ENCODE assay signal across 8 cellular contexts in the genomic region with DNA sequence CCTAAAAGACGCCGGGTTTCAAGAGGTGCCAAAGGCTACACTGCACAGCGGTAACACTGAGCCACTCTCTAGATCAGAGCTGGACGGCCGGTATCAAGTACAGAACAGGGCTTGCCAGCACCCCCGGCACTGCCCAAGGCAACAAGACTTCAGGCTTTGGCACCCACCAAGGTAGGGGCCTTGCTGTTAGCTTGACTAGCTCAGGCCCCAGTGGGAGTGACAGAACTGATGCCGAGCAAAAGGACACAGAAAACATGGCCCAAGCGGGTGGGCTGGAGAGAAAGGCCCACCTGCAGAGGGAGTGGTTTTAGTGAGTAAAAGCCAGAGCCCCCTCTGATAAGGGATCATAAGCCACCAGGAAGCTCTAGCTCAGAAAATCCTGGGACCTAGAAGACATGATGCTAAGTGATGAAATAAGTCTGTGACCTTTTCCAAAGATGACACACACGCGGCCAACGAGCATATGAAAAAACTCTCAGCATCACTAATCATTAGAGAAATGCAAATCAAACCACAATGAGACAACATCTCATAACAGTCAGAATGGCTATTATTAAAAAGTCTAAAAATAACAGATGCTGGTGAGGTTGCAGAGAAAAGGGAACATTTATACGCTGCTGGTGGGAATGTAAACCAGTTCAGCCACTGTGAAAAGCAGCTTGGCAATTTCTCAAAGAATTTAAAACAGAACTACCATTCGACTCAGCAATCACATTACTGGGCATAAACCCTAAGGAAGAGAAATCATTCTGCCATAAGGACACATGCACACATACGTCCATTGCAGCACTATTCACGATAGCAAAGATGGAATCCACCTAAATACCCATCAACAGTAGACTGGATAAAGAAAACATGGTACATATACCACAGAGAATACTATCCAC. TPM values are rescaled to one million over a fixed set of nuclear protein-coding genes. Genes with fewer than 3 reads are reported as not detected.
DNase-seq lines count a peak whose midpoint lies in the region; ATAC-seq and TF ChIP-seq lines count a peak whose summit lies in the region.

No MANE protein-coding gene starts in this region.

- POLR2A ChIA-PET in BJ (lab: Charles Lee) = interaction anchor here (0.8 kb wide), 1 partner anchor 11 kb away, joined by 3 read pairs; no protein-coding TSS in a partner anchor

- peaks cover 14% of the 10 kb centered on the region for H3K36me3 ChIP-seq in BJ (ENCODE audit: control insufficient read depth, insufficient read depth, low read length)

- H3K4me3 ChIP-seq in BJ (ENCODE audit: low read depth, low read length) (no peak overlapping the region), fibroblast of mammary gland (ENCODE audit: control insufficient read depth, low read depth, low read length) (no peak overlapping the region)

- TF ChIP-seq CTCF in BJ (IDR thresholded peaks at IDR 0.05; ENCODE audit: insufficient read depth, low read depth, low read length) (no peak), fibroblast of mammary gland (conservative IDR thresholded peaks at IDR 0.05; ENCODE audit: control insufficient read depth, insufficient read depth, low read depth, low read length) (peak; percentile 7)

- CTCF ChIA-PET in BJ (lab: Yijun Ruan, JAX) = interaction anchor here (0.6 to 29.2 kb wide), 6 partner anchors 11 to 98 kb away, joined by 3 to 797 read pairs (median 8); a partner anchor contains a TSS

- no peaks in the 10 kb centered on the region for H3K27me3 ChIP-seq in BJ (ENCODE audit: control insufficient read depth, insufficient read depth, low read length)

- DNase-seq in BJ (ENCODE audit: low read depth) (peak; percentile 71), T1000 (lab: John Stamatoyannopoulos, UW) (peak; percentile 43), fibroblast of mammary gland (ENCODE audit: low read depth) (peak; percentile 95)
- peak; percentile 59 to 60 for DNase-seq in stimulated activated CD4-positive, alpha-beta T cell treated with anti-CD3 and anti-CD28 coated beads, Interleukin-2, amount 100 ng/mL, for 24 hours

- peak; percentile 21 for ATAC-seq in GM21825 (IDR thresholded peaks at IDR 0.05; ENCODE audit: unreplicated experiment)
- no peak for ATAC-seq in HG03139 (IDR thresholded peaks at IDR 0.05; ENCODE audit: unreplicated experiment)
- ATAC-seq in HG02981 (IDR thresholded peaks at IDR 0.05; ENCODE audit: unreplicated experiment) = no peak
- no peak for ATAC-seq in GM21515 (IDR thresholded peaks at IDR 0.05; ENCODE audit: unreplicated experiment)

RNA-seq across cellular contexts. Expression of a gene that starts 12.9 kb away (rescaled TPM):
- 95.3 and 191 TPM in 2 replicates for polyA plus RNA-seq in BJ (2011; rRNA removed)
- 145 and 165 TPM in 2 replicates for polyA minus RNA-seq in BJ (2011; rRNA and poly(A)+ RNA removed)

RNA-seq across cellular contexts. Expression of a gene that starts 21.1 kb away (rescaled TPM):
- polyA plus RNA-seq in BJ (2011; rRNA removed) = 0.01 and 0.02 TPM in 2 replicates
- not detected in 2 replicates for polyA minus RNA-seq in BJ (2011; rRNA and poly(A)+ RNA removed)

RNA-seq across cellular contexts. Expression of a gene that starts 51.5 kb away (rescaled TPM):
- 3.7 and 7.0 TPM in 2 replicates for polyA plus RNA-seq in BJ (2011; rRNA removed)
- 7.3 and 9.2 TPM in 2 replicates for polyA minus RNA-seq in BJ (2011; rRNA and poly(A)+ RNA removed)

RNA-seq across cellular contexts. Expression of a gene that starts 55.2 kb away (rescaled TPM):
- polyA plus RNA-seq in BJ (2011; rRNA removed) = 14.4 and 27.8 TPM in 2 replicates
- 13.4 and 15.4 TPM in 2 replicates for polyA minus RNA-seq in BJ (2011; rRNA and poly(A)+ RNA removed)

RNA-seq across cellular contexts. Expression of a gene that starts 59.0 kb away (rescaled TPM):
- 16.0 and 18.5 TPM in 2 replicates for polyA plus RNA-seq in BJ (2011; rRNA removed)
- polyA minus RNA-seq in BJ (2011; rRNA and poly(A)+ RNA removed) = 6.9 and 13.9 TPM in 2 replicates

Comparison
In these comparisons a context has a peak if more than half of its experiments do, and no peak if none do; other contexts are left out.
1. DNase-seq: peak in every context shown above with its lines; median percentile 95 in fibroblast of mammary gland; 71 in BJ; 60 in stimulated activated CD4-positive, alpha-beta T cell treated with anti-CD3 and anti-CD28 coated beads, Interleukin-2, amount 100 ng/mL, for 24 hours; 43 in T1000.